ENCODE assay signal across 26 cellular contexts in the genomic region with DNA sequence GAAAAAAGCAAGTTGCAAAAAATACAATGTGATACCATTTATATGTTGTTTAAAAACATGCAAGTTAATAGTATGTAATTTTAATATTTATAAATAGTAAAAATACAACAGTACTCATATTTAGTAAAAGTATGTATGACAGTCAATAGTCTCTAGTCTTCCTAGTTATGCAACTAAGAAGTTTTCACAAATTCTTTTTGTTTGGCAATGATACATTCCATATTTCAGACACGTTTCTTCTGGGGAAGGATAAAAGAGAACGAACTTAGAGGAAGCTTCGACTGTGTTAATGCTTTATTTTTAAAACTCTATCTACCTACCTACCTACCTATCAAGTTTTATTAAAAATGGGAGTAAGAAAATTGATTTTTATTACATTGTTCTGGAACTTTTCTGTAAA.
"Had no signal": no experiment of that assay in that cellular context is flagged by ENCODE, and none has a peak within 500 bp of the region (broad histone marks: within the 10 kb centered on the region; RNA-seq: fewer than 3 reads in every experiment).

No MANE protein-coding gene starts in this region.

- H3K27me3 ChIP-seq: foreskin keratinocyte, ovary, sigmoid colon, suprapubic skin, transverse colon, upper lobe of right lung, uterus had no signal

- H3K4me3 ChIP-seq: lower lobe of right lung, ovary, psoas muscle, sigmoid colon, suprapubic skin, transverse colon, upper lobe of right lung, uterus had no signal

- ATAC-seq: effector memory CD8-positive, alpha-beta T cell; foreskin keratinocyte; left ventricle myocardium superior; lower lobe of right lung; natural killer cell; psoas muscle; right cardiac atrium; stimulated activated naive CD8-positive, alpha-beta T cell treated with anti-CD3 and anti-CD28 coated beads, Interleukin-15, amount 100 ng/mL, for 72 hours; upper lobe of right lung had no signal

- H3K4me1 ChIP-seq: foreskin keratinocyte, lower lobe of right lung, suprapubic skin, transverse colon, upper lobe of right lung had no signal

- H3K27ac ChIP-seq: foreskin keratinocyte, lower lobe of right lung, ovary, psoas muscle, sigmoid colon, suprapubic skin, transverse colon, upper lobe of right lung, uterus had no signal

- H3K36me3 ChIP-seq: lower lobe of right lung, ovary, sigmoid colon, suprapubic skin, transverse colon, upper lobe of right lung, uterus had no signal

- DNase-seq: cortex of kidney; effector memory CD8-positive, alpha-beta T cell; foreskin keratinocyte; hypothalamus; immature natural killer cell; islet precursor cell; left ventricle myocardium superior; lower lobe of right lung; natural killer cell; occipital lobe; ovary; posterior cingulate gyrus; psoas muscle; right cardiac atrium; sigmoid colon; stimulated activated CD4-positive, alpha-beta T cell treated with anti-CD3 and anti-CD28 coated beads, Interleukin-12 subunit alpha, Interleukin-12 subunit beta, amount 100 ng/mL, for 4 hours; stimulated activated CD4-positive, alpha-beta T cell treated with anti-CD3 and anti-CD28 coated beads, Interleukin-1b, Interleukin-23, amount 100 ng/mL, for 48 hours; stimulated activated CD4-positive, alpha-beta T cell treated with anti-CD3 and anti-CD28 coated beads, Interleukin-4, amount 100 ng/mL, for 1 hour; stimulated activated CD8-positive, alpha-beta memory T cell treated with anti-CD3 and anti-CD28 coated beads, Interleukin-4, amount 100 ng/mL, for 48 hours; stimulated activated naive CD4-positive, alpha-beta T cell; stimulated activated naive CD8-positive, alpha-beta T cell treated with anti-CD3 and anti-CD28 coated beads, Interleukin-15, amount 100 ng/mL, for 72 hours; transverse colon; upper lobe of right lung; uterus had no signal

- H3K9me3 ChIP-seq: lower lobe of right lung, ovary, psoas muscle, sigmoid colon, suprapubic skin, transverse colon, upper lobe of right lung, uterus had no signal

- FAIRE-seq: endometrium had no signal
